Comparison of ENCODE assay signal across 12 cellular contexts in the genomic region with DNA sequence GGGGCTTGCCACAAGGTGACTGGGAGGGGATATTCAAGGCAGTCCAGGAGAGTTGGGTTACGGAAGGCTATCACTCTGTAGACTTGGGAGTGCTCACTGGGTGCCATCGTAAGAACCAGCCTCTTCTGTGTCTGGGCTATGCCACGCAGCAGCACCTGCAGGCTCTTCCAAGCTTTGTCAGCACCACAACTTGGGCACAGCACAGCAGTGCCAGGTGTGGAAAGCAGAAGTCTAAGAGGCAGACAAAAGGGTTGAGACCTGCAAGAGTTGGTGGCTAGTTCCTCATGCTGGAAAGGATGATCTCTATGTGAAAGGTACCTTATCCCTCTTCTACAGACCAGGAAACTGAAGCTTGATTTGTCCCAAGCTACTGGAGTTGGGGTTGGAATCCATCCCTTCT.
"Had no signal": no experiment of that assay in that cellular context is flagged by ENCODE, and none has a peak within 500 bp of the region (broad histone marks: within the 10 kb centered on the region; RNA-seq: fewer than 3 reads in every experiment).

No MANE protein-coding gene starts in this region.

- H3K27ac Mint-ChIP-seq: activated naive CD4-positive, alpha-beta T cell treated with anti-CD3 and anti-CD28 coated beads, Interleukin-2, amount 10 ng/mL, durations not matched to agents 7 days and 5 days; activated T-helper 17 cell treated with anti-CD3 and anti-CD28 coated beads, Interleukin-2, amount 50 U/mL, for 72 hours had no signal

- H3K4me3 Mint-ChIP-seq: activated naive CD4-positive, alpha-beta T cell treated with anti-CD3 and anti-CD28 coated beads, Interleukin-2, amount 10 ng/mL, durations not matched to agents 7 days and 5 days; activated T-helper 17 cell treated with anti-CD3 and anti-CD28 coated beads, Interleukin-2, amount 50 U/mL, for 72 hours had no signal

- ATAC-seq: activated T-helper 17 cell treated with anti-CD3 and anti-CD28 coated beads, Interleukin-2, amount 50 U/mL, for 72 hours; gastroesophageal sphincter had no signal

- H3K9me3 Mint-ChIP-seq: activated naive CD4-positive, alpha-beta T cell treated with anti-CD3 and anti-CD28 coated beads, Interleukin-2, amount 10 ng/mL, durations not matched to agents 7 days and 5 days had no signal

- DNase-seq: activated CD4-positive, alpha-beta T cell treated with anti-CD3 and anti-CD28 coated beads for 4 hours; activated naive CD4-positive, alpha-beta T cell treated with anti-CD3 and anti-CD28 coated beads, Interleukin-2, amount 10 ng/mL, durations not matched to agents 7 days and 5 days; activated T-cell treated with anti-CD3 and anti-CD28 coated beads for 4 hours; caudate nucleus; effector memory CD4-positive, alpha-beta T cell; hippocampal formation; kidney glomerular epithelial cell; retina; stimulated activated CD4-positive, alpha-beta T cell treated with anti-CD3 and anti-CD28 coated beads, Interleukin-15, amount 100 ng/mL, for 24 hours; transverse colon had no signal
